ENCODE assay signal across 27 cellular contexts in the genomic region with DNA sequence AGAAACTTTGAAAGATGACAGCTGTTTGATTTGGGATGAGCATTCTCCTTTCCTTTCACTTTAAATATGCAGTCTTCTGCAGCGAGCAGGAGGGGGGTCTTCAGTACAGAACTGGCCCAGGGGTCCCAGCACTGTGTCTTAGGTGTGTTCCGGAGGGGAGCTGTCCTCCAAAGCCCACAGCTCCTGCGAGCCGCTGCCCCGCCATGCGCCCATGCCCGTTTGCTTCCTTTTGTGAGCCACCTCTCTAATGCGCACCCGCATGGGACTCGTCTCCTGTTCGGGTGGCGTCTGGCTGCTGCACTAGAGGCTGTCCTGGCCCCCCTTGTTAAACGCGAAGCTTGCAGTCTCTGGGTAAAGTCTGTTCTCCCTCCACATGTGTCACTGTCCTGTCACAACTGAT. TPM values are rescaled to one million over a fixed set of nuclear protein-coding genes. Genes with fewer than 3 reads are reported as not detected.
"Had no signal": no experiment of that assay in that cellular context is flagged by ENCODE, and none has a peak within 500 bp of the region (broad histone marks: within the 10 kb centered on the region; RNA-seq: fewer than 3 reads in every experiment).

No MANE protein-coding gene starts in this region.

- H3K4me3 ChIP-seq: neural progenitor cell, ovary, psoas muscle, right lobe of liver, sigmoid colon, suprapubic skin, testis, tibial nerve, upper lobe of left lung, vagina had no signal

- H3K27me3 ChIP-seq: neural progenitor cell, ovary, right lobe of liver, testis, upper lobe of left lung, vagina had no signal

- H3K9me3 ChIP-seq: ovary, psoas muscle, right lobe of liver, sigmoid colon, suprapubic skin, testis, tibial nerve, upper lobe of left lung, vagina had no signal

- DNase-seq: naive thymus-derived CD4-positive, alpha-beta T cell; natural killer cell; occipital lobe; ovary; posterior cingulate gyrus; psoas muscle; right cardiac atrium; right lobe of liver; sigmoid colon; small intestine; stimulated activated CD4-positive, alpha-beta T cell treated with anti-CD3 and anti-CD28 coated beads, Interleukin-15, amount 100 ng/mL, for 24 hours; stimulated activated CD4-positive, alpha-beta T cell treated with anti-CD3 and anti-CD28 coated beads, Interleukin-4, amount 100 ng/mL, for 1 hour; stimulated activated CD4-positive, alpha-beta T cell treated with anti-CD3 and anti-CD28 coated beads, Interleukin-4, amount 100 ng/mL, for 4 hours; stimulated activated CD8-positive, alpha-beta memory T cell treated with anti-CD3 and anti-CD28 coated beads, Interleukin-4, amount 100 ng/mL, for 48 hours; stimulated activated naive CD4-positive, alpha-beta T cell; stimulated activated naive CD8-positive, alpha-beta T cell treated with anti-CD3 and anti-CD28 coated beads, Interleukin-15, amount 100 ng/mL, for 72 hours; stimulated activated naive CD8-positive, alpha-beta T cell treated with anti-CD3 and anti-CD28 coated beads, Interleukin-15, Interleukin-2, amounts not matched to agents 100 U/mL and 50 U/mL, for 24 hours; testis; trophoblast cell had no signal

- H3K27ac ChIP-seq: neural progenitor cell, ovary, psoas muscle, right lobe of liver, sigmoid colon, suprapubic skin, testis, tibial nerve, upper lobe of left lung, vagina had no signal

- FAIRE-seq: small intestine, urothelium cell line had no signal

- H3K36me3 ChIP-seq: neural progenitor cell, ovary, right lobe of liver, sigmoid colon, suprapubic skin, tibial nerve, upper lobe of left lung, vagina had no signal

- H3K4me1 ChIP-seq: psoas muscle, right lobe of liver, sigmoid colon, suprapubic skin, testis, tibial nerve, upper lobe of left lung, vagina had no signal

RNA-seq across cellular contexts. Expression of a gene that starts 48.4 kb away (rescaled TPM):
- total RNA-seq: natural killer cell, osteoblast, progenitor cell of endocrine pancreas had no signal
